Comparison of ENCODE assay signal across 1 cellular context in genomic region chr18:31203086-31203793, GRCh38.
TF ChIP-seq lines count a peak whose summit lies in the region.

No MANE protein-coding gene starts in this region.

TF ChIP-seq in GM23338, 12 proteins besides CTCF, POLR2A, EP300 and RAD21:
- TF ChIP-seq, protein P1, sequence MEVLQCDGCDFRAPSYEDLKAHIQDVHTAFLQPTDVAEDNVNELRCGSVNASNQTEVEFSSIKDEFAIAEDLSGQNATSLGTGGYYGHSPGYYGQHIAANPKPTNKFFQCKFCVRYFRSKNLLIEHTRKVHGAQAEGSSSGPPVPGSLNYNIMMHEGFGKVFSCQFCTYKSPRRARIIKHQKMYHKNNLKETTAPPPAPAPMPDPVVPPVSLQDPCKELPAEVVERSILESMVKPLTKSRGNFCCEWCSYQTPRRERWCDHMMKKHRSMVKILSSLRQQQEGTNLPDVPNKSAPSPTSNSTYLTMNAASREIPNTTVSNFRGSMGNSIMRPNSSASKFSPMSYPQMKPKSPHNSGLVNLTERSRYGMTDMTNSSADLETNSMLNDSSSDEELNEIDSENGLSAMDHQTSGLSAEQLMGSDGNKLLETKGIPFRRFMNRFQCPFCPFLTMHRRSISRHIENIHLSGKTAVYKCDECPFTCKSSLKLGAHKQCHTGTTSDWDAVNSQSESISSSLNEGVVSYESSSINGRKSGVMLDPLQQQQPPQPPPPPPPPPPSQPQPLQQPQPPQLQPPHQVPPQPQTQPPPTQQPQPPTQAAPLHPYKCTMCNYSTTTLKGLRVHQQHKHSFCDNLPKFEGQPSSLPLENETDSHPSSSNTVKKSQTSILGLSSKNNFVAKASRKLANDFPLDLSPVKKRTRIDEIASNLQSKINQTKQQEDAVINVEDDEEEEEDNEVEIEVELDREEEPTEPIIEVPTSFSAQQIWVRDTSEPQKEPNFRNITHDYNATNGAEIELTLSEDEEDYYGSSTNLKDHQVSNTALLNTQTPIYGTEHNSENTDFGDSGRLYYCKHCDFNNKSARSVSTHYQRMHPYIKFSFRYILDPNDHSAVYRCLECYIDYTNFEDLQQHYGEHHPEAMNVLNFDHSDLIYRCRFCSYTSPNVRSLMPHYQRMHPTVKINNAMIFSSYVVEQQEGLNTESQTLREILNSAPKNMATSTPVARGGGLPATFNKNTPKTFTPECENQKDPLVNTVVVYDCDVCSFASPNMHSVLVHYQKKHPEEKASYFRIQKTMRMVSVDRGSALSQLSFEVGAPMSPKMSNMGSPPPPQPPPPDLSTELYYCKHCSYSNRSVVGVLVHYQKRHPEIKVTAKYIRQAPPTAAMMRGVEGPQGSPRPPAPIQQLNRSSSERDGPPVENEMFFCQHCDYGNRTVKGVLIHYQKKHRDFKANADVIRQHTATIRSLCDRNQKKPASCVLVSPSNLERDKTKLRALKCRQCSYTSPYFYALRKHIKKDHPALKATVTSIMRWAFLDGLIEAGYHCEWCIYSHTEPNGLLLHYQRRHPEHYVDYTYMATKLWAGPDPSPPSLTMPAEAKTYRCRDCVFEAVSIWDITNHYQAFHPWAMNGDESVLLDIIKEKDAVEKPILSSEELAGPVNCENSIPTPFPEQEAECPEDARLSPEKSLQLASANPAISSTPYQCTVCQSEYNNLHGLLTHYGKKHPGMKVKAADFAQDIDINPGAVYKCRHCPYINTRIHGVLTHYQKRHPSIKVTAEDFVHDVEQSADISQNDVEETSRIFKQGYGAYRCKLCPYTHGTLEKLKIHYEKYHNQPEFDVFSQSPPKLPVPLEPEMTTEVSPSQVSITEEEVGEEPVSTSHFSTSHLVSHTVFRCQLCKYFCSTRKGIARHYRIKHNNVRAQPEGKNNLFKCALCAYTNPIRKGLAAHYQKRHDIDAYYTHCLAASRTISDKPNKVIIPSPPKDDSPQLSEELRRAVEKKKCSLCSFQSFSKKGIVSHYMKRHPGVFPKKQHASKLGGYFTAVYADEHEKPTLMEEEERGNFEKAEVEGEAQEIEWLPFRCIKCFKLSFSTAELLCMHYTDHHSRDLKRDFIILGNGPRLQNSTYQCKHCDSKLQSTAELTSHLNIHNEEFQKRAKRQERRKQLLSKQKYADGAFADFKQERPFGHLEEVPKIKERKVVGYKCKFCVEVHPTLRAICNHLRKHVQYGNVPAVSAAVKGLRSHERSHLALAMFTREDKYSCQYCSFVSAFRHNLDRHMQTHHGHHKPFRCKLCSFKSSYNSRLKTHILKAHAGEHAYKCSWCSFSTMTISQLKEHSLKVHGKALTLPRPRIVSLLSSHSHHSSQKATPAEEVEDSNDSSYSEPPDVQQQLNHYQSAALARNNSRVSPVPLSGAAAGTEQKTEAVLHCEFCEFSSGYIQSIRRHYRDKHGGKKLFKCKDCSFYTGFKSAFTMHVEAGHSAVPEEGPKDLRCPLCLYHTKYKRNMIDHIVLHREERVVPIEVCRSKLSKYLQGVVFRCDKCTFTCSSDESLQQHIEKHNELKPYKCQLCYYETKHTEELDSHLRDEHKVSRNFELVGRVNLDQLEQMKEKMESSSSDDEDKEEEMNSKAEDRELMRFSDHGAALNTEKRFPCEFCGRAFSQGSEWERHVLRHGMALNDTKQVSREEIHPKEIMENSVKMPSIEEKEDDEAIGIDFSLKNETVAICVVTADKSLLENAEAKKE (CRISPR knock-in tag; IDR thresholded peaks at IDR 0.05), result no peak
- TF ChIP-seq POLR2AphosphoS5 (IDR thresholded peaks at IDR 0.05; ENCODE audit: low read depth) (no peak), CREB1 (CRISPR knock-in tag; IDR thresholded peaks at IDR 0.05; ENCODE audit: low read depth) (no peak), STAT1 (IDR thresholded peaks at IDR 0.05; ENCODE audit: unreplicated experiment) (no peak), JUNB (IDR thresholded peaks at IDR 0.05; ENCODE audit: unreplicated experiment) (no peak), ZNF331 (CRISPR knock-in tag; IDR thresholded peaks at IDR 0.05; ENCODE audit: low read depth) (no peak), EZH2 (IDR thresholded peaks at IDR 0.05; ENCODE audit: low read depth, unreplicated experiment) (no peak), NANOG (IDR thresholded peaks at IDR 0.05; ENCODE audit: borderline replicate concordance) (no peak), ZNF114 (CRISPR knock-in tag; IDR thresholded peaks at IDR 0.05) (no peak), EZH2phosphoT487 (IDR thresholded peaks at IDR 0.05; ENCODE audit: unreplicated experiment) (no peak)
- TF ChIP-seq, protein P2, sequence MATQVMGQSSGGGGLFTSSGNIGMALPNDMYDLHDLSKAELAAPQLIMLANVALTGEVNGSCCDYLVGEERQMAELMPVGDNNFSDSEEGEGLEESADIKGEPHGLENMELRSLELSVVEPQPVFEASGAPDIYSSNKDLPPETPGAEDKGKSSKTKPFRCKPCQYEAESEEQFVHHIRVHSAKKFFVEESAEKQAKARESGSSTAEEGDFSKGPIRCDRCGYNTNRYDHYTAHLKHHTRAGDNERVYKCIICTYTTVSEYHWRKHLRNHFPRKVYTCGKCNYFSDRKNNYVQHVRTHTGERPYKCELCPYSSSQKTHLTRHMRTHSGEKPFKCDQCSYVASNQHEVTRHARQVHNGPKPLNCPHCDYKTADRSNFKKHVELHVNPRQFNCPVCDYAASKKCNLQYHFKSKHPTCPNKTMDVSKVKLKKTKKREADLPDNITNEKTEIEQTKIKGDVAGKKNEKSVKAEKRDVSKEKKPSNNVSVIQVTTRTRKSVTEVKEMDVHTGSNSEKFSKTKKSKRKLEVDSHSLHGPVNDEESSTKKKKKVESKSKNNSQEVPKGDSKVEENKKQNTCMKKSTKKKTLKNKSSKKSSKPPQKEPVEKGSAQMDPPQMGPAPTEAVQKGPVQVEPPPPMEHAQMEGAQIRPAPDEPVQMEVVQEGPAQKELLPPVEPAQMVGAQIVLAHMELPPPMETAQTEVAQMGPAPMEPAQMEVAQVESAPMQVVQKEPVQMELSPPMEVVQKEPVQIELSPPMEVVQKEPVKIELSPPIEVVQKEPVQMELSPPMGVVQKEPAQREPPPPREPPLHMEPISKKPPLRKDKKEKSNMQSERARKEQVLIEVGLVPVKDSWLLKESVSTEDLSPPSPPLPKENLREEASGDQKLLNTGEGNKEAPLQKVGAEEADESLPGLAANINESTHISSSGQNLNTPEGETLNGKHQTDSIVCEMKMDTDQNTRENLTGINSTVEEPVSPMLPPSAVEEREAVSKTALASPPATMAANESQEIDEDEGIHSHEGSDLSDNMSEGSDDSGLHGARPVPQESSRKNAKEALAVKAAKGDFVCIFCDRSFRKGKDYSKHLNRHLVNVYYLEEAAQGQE (IDR thresholded peaks at IDR 0.05; ENCODE audit: unreplicated experiment), result no peak
- TF ChIP-seq, protein P3, sequence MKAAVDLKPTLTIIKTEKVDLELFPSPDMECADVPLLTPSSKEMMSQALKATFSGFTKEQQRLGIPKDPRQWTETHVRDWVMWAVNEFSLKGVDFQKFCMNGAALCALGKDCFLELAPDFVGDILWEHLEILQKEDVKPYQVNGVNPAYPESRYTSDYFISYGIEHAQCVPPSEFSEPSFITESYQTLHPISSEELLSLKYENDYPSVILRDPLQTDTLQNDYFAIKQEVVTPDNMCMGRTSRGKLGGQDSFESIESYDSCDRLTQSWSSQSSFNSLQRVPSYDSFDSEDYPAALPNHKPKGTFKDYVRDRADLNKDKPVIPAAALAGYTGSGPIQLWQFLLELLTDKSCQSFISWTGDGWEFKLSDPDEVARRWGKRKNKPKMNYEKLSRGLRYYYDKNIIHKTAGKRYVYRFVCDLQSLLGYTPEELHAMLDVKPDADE (IDR thresholded peaks at IDR 0.05), result no peak
TF ChIP-seq in GM23338: peak in this region for 0.
